29 cellular contexts compared by ENCODE assay signal in the genomic region with DNA sequence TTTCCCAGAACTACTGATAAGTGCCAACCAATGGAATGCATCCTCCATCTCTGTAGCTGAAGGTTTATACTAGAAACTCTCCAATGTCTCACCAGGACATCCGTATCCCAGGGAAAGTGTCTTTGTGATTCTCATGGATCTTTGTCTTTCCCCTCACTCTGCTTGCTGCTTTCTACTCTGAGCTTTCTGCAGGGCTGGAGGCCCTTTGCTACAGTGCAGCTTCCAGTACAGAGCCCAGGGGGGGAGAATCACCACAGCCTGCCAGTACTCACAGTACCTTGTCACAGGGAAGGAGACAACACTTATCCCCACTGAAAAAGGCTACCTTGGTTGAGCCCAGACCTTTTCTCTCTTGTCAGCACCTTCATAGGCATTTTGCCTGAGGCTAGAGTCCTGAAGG.
"Had no signal": no experiment of that assay in that cellular context is flagged by ENCODE, and none has a peak within 500 bp of the region (broad histone marks: within the 10 kb centered on the region; RNA-seq: fewer than 3 reads in every experiment).

No MANE protein-coding gene starts in this region.

- H3K4me1 Mint-ChIP-seq: activated CD4-positive, alpha-beta memory T cell treated with anti-CD3 and anti-CD28 coated beads, Interleukin-2, amount 10 ng/mL, durations not matched to agents 7 days and 5 days; activated CD4-positive, alpha-beta T cell treated with anti-CD3 and anti-CD28 coated beads, Interleukin-2, amount 10 ng/mL, durations not matched to agents 7 days and 5 days; activated naive CD4-positive, alpha-beta T cell treated with anti-CD3 and anti-CD28 coated beads, Interleukin-2, amount 10 ng/mL, durations not matched to agents 7 days and 5 days; activated naive CD8-positive, alpha-beta T cell treated with anti-CD3 and anti-CD28 coated beads, Interleukin-2, amount 10 ng/mL, durations not matched to agents 7 days and 5 days; T-helper 17 cell had no signal

- H3K4me3 ChIP-seq: ascending aorta, breast epithelium, cardiac muscle cell, colonic mucosa, esophagus muscularis mucosa, gastrocnemius medialis, heart left ventricle had no signal

- H3K4me1 ChIP-seq: ascending aorta, breast epithelium, colonic mucosa, esophagus muscularis mucosa, foreskin keratinocyte, gastrocnemius medialis, heart left ventricle had no signal

- H3K27me3 ChIP-seq: ascending aorta, breast epithelium, cardiac muscle cell, colonic mucosa, esophagus muscularis mucosa, foreskin keratinocyte, gastrocnemius medialis, heart left ventricle had no signal

- H3K27me3 Mint-ChIP-seq: activated CD4-positive, alpha-beta memory T cell treated with anti-CD3 and anti-CD28 coated beads, Interleukin-2, amount 10 ng/mL, durations not matched to agents 7 days and 5 days; activated CD4-positive, alpha-beta T cell treated with anti-CD3 and anti-CD28 coated beads, Interleukin-2, amount 10 ng/mL, durations not matched to agents 7 days and 5 days; activated naive CD4-positive, alpha-beta T cell treated with anti-CD3 and anti-CD28 coated beads, Interleukin-2, amount 10 ng/mL, durations not matched to agents 7 days and 5 days; activated naive CD8-positive, alpha-beta T cell treated with anti-CD3 and anti-CD28 coated beads, Interleukin-2, amount 10 ng/mL, durations not matched to agents 7 days and 5 days; activated T-cell treated with anti-CD3 and anti-CD28 coated beads, Interleukin-2, amount 50 U/mL, for 24 hours; brain; T-helper 17 cell had no signal

- H3K36me3 Mint-ChIP-seq: activated naive CD4-positive, alpha-beta T cell treated with anti-CD3 and anti-CD28 coated beads, Interleukin-2, amount 10 ng/mL, durations not matched to agents 7 days and 5 days; activated naive CD4-positive, alpha-beta T cell treated with anti-CD3 and anti-CD28 coated beads, Interleukin-2, amount 50 U/mL, for 72 hours; activated naive CD8-positive, alpha-beta T cell treated with anti-CD3 and anti-CD28 coated beads, Interleukin-2, amount 10 ng/mL, durations not matched to agents 7 days and 5 days had no signal

- DNase-seq: activated CD4-positive, alpha-beta memory T cell treated with anti-CD3 and anti-CD28 coated beads, Interleukin-2, amount 10 ng/mL, durations not matched to agents 7 days and 5 days; activated CD4-positive, alpha-beta T cell treated with anti-CD3 and anti-CD28 coated beads for 1 hour; activated CD4-positive, alpha-beta T cell treated with anti-CD3 and anti-CD28 coated beads for 4 hours; activated CD4-positive, alpha-beta T cell treated with anti-CD3 and anti-CD28 coated beads, Interleukin-2, amount 10 ng/mL, durations not matched to agents 7 days and 5 days; activated CD4-positive, alpha-beta T cell treated with anti-CD3 and anti-CD28 coated beads, Interleukin-2, amount 50 U/mL, for 4 hours; activated CD8-positive, alpha-beta memory T cell treated with anti-CD3 and anti-CD28 coated beads, Interleukin-2, amount 50 U/mL, for 48 hours; activated gamma-delta T cell; activated naive CD4-positive, alpha-beta T cell; activated naive CD4-positive, alpha-beta T cell treated with anti-CD3 and anti-CD28 coated beads, Interleukin-2, amount 10 ng/mL, durations not matched to agents 7 days and 5 days; activated naive CD8-positive, alpha-beta T cell treated with anti-CD3 and anti-CD28 coated beads, Interleukin-2, amount 10 ng/mL, durations not matched to agents 7 days and 5 days; activated T-cell treated with anti-CD3 and anti-CD28 coated beads for 4 hours; activated T-cell treated with anti-CD3 and anti-CD28 coated beads, Interleukin-2, amount 50 U/mL, for 24 hours; activated T-cell treated with anti-CD3 and anti-CD28 coated beads, Interleukin-2, amount 50 U/mL, for 72 hours; central memory CD4-positive, alpha-beta T cell; cerebellar nuclear complex; colonic mucosa; effector memory CD4-positive, alpha-beta T cell; erythroblast; foreskin keratinocyte; gastrocnemius medialis; glutamatergic neuron; heart left ventricle; T-helper 17 cell had no signal

- H3K27ac ChIP-seq: ascending aorta, breast epithelium, cardiac muscle cell, colonic mucosa, esophagus muscularis mucosa, foreskin keratinocyte, gastrocnemius medialis, heart left ventricle had no signal

- H3K9me3 Mint-ChIP-seq: activated CD4-positive, alpha-beta T cell treated with anti-CD3 and anti-CD28 coated beads, Interleukin-2, amount 10 ng/mL, durations not matched to agents 7 days and 5 days; brain had no signal

- H3K36me3 ChIP-seq: ascending aorta, breast epithelium, cardiac muscle cell, colonic mucosa, esophagus muscularis mucosa, gastrocnemius medialis, heart left ventricle had no signal

- H3K9me3 ChIP-seq: ascending aorta, breast epithelium, colonic mucosa, esophagus muscularis mucosa, gastrocnemius medialis, heart left ventricle had no signal

- H3K27ac Mint-ChIP-seq: activated CD4-positive, alpha-beta memory T cell treated with anti-CD3 and anti-CD28 coated beads, Interleukin-2, amount 10 ng/mL, durations not matched to agents 7 days and 5 days; activated CD4-positive, alpha-beta T cell treated with anti-CD3 and anti-CD28 coated beads, Interleukin-2, amount 10 ng/mL, durations not matched to agents 7 days and 5 days; activated naive CD4-positive, alpha-beta T cell treated with anti-CD3 and anti-CD28 coated beads, Interleukin-2, amount 10 ng/mL, durations not matched to agents 7 days and 5 days; activated naive CD4-positive, alpha-beta T cell treated with anti-CD3 and anti-CD28 coated beads, Interleukin-2, amount 50 U/mL, for 72 hours; activated naive CD8-positive, alpha-beta T cell treated with anti-CD3 and anti-CD28 coated beads, Interleukin-2, amount 10 ng/mL, durations not matched to agents 7 days and 5 days; activated T-cell treated with anti-CD3 and anti-CD28 coated beads, Interleukin-2, amount 50 U/mL, for 24 hours; activated T-cell treated with anti-CD3 and anti-CD28 coated beads, Interleukin-2, amount 50 U/mL, for 72 hours; brain; T-helper 17 cell had no signal

- H3K4me3 Mint-ChIP-seq: activated CD4-positive, alpha-beta memory T cell treated with anti-CD3 and anti-CD28 coated beads, Interleukin-2, amount 10 ng/mL, durations not matched to agents 7 days and 5 days; activated CD4-positive, alpha-beta T cell treated with anti-CD3 and anti-CD28 coated beads, Interleukin-2, amount 10 ng/mL, durations not matched to agents 7 days and 5 days; activated naive CD4-positive, alpha-beta T cell treated with anti-CD3 and anti-CD28 coated beads, Interleukin-2, amount 10 ng/mL, durations not matched to agents 7 days and 5 days; activated naive CD8-positive, alpha-beta T cell treated with anti-CD3 and anti-CD28 coated beads, Interleukin-2, amount 10 ng/mL, durations not matched to agents 7 days and 5 days; activated T-cell treated with anti-CD3 and anti-CD28 coated beads, Interleukin-2, amount 50 U/mL, for 24 hours; activated T-cell treated with anti-CD3 and anti-CD28 coated beads, Interleukin-2, amount 50 U/mL, for 72 hours; brain; T-helper 17 cell had no signal

- ATAC-seq: activated naive CD4-positive, alpha-beta T cell treated with anti-CD3 and anti-CD28 coated beads, Interleukin-2, amount 50 U/mL, for 72 hours; activated T-cell treated with anti-CD3 and anti-CD28 coated beads, Interleukin-2, amount 50 U/mL, for 72 hours; foreskin keratinocyte; gastrocnemius medialis; heart left ventricle; T-helper 17 cell had no signal
